In the genomic region with DNA sequence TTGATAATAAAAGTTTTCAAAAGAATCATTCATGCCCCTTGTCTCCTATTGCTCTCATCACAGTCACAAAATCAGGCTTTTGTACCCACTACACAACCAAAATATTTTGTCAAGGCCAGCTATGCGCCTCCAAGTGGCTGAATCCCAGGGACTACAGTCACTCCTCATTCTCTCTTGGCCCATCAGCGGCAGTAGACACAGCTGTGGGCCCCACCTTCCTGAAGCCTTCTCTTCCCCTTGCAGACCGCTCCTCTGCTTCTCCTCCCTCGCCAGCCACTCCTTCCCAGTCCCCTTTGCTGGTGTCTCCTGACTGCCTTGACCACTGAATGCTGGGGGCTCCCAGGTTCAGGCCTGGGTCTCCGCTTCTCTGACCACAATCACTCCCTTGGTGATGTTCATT, we compare ENCODE assay signal across 23 cellular contexts. TPM values are rescaled to one million over a fixed set of nuclear protein-coding genes. Genes with fewer than 3 reads are reported as not detected.
DNase-seq lines count a peak whose midpoint lies in the region; ATAC-seq and TF ChIP-seq lines count a peak whose summit lies in the region.
"Had no signal": no experiment of that assay in that cellular context is flagged by ENCODE, and none has a peak within 500 bp of the region (broad histone marks: within the 10 kb centered on the region; RNA-seq: fewer than 3 reads in every experiment).

No MANE protein-coding gene starts in this region.

- H3K4me3 Mint-ChIP-seq in endodermal cell, result no peak overlapping the region
- H3K4me3 Mint-ChIP-seq in progenitor cell of endocrine pancreas (ENCODE audit: low read depth), result no peak overlapping the region
- H3K4me3 Mint-ChIP-seq: CD8-positive, alpha-beta T cell had no signal

- in situ Hi-C loops in Panc1 (cut with HindIII; ENCODE audit: low pct_unique_long_range_greater_than_20kb, low sequenced_read_pairs), result no loop called here

- H3K27me3 ChIP-seq in Panc1 (ENCODE audit: control insufficient read depth, insufficient read depth, low read length) (no peaks in the 10 kb centered on the region), endodermal cell (ENCODE audit: control insufficient read depth, insufficient read depth, low read length, poor library complexity, severe bottlenecking) (peaks cover 93% of the 10 kb centered on the region)
- H3K27me3 ChIP-seq: MG63 had no signal

- TF ChIP-seq CTCF in Panc1 (IDR thresholded peaks at IDR 0.05), result no peak
- no peak for TF ChIP-seq CTCF in endodermal cell (conservative IDR thresholded peaks at IDR 0.05)
- TF ChIP-seq CTCF in progenitor cell of endocrine pancreas (IDR thresholded peaks at IDR 0.05; ENCODE audit: unreplicated experiment), result no peak

- WGBS in endodermal cell (ENCODE audit: insufficient coverage in 1 of 2, insufficient read length in 1 of 2), 2 experiments, result 89 to 90% methylated on average over 3 to 5 of the region's 5 CpGs

- H3K9me3 ChIP-seq in Panc1 (ENCODE audit: control insufficient read depth, insufficient read depth, low read depth, low read length) (no peaks in the 10 kb centered on the region), endodermal cell (ENCODE audit: control insufficient read depth, low read length) (peaks cover 20% of the 10 kb centered on the region)
- H3K9me3 ChIP-seq: MG63 had no signal

- H3K9me3 Mint-ChIP-seq in endodermal cell, result peaks cover 33% of the 10 kb centered on the region
- H3K9me3 Mint-ChIP-seq in progenitor cell of endocrine pancreas (ENCODE audit: low read depth), result peaks cover 4% of the 10 kb centered on the region

- peak overlapping the region; percentile 11; the same call in 1 of the 2 replicates for H3K27ac ChIP-seq in Panc1 (ENCODE audit: low read length)
- no peak overlapping the region for H3K27ac ChIP-seq in endodermal cell (ENCODE audit: low read depth, low read length)

- H3K36me3 ChIP-seq in Panc1 (ENCODE audit: control insufficient read depth, insufficient read depth, low read length) (no peaks in the 10 kb centered on the region), endodermal cell (ENCODE audit: control insufficient read depth, insufficient read depth, low read length) (no peaks in the 10 kb centered on the region)
- H3K36me3 ChIP-seq: MG63 had no signal

- H3K4me1 Mint-ChIP-seq in endodermal cell (peaks cover 17% of the 10 kb centered on the region), progenitor cell of endocrine pancreas (ENCODE audit: low read depth) (peaks cover 31% of the 10 kb centered on the region)

- intact Hi-C loops in Panc1 (cut with micrococcal nuclease; ENCODE audit: unreplicated experiment), result no loop called here

- H3K4me3 ChIP-seq in Panc1 (ENCODE audit: low read depth in 2 of 2, low read length in 2 of 2) (no peak overlapping the region), endodermal cell (ENCODE audit: low read length) (no peak overlapping the region)
- H3K4me3 ChIP-seq: MG63 had no signal

- H3K4me1 ChIP-seq in Panc1 (ENCODE audit: control insufficient read depth, insufficient read depth, low read length), result no peaks in the 10 kb centered on the region; the same call in none of the 2 replicates
- peaks cover 2% of the 10 kb centered on the region for H3K4me1 ChIP-seq in endodermal cell (ENCODE audit: control insufficient read depth, insufficient read depth, low read length)

- H3K9ac ChIP-seq in endodermal cell (ENCODE audit: extremely low read depth, low read length, poor library complexity, severe bottlenecking), result no peak overlapping the region

- H3K27me3 Mint-ChIP-seq in endodermal cell (ENCODE audit: insufficient read depth) (peaks cover 100% of the 10 kb centered on the region), progenitor cell of endocrine pancreas (peaks cover 21% of the 10 kb centered on the region)

- no peaks in the 10 kb centered on the region for H3K36me3 Mint-ChIP-seq in endodermal cell (ENCODE audit: low read depth)
- no peaks in the 10 kb centered on the region for H3K36me3 Mint-ChIP-seq in progenitor cell of endocrine pancreas (ENCODE audit: insufficient read depth)

- CTCF ChIA-PET in Panc1 (lab: Charles Lee), result interaction anchor here (0.6 kb wide), 1 partner anchor 15 kb away, joined by 3 read pairs; no protein-coding TSS in a partner anchor

- DNase-seq in CMK (ENCODE audit: low read depth), result peak; percentile 27
- DNase-seq in Panc1 (ENCODE audit: low read depth, low spot score), result no peak
- DNase-seq in endodermal cell, result peak; percentile 37
- DNase-seq in progenitor cell of endocrine pancreas (ENCODE audit: low spot score, unreplicated experiment), result no peak
- no peak for DNase-seq in stimulated activated CD4-positive, alpha-beta T cell treated with anti-CD3 and anti-CD28 coated beads, Interleukin-2, amount 100 ng/mL, for 48 hours
- no peak for DNase-seq in DMS153 (lab: John Stamatoyannopoulos, UW)
- DNase-seq: AML-193; C1 segment of cervical spinal cord; CD8-positive, alpha-beta T cell; DMS79; GOT3; HCEC 1CT; Kasumi-1; MG63; NCI-H1417; NCI-H1694 treated with DMSO at 0.1 percent for 48 hours; NCI-H2081 treated with DMSO at 0.1 percent for 48 hours; NCI-H446; NCI-H526; RPMI8226; SHP77 had no signal

- POLR2A ChIA-PET in Panc1 (lab: Charles Lee), result no interaction called here

- BruUV-seq in Panc1 (replicated peaks; lab: Mats Ljungman, UMichigan), result no TSS peak

- ATAC-seq in Panc1 (no peak), GM21381 (IDR thresholded peaks at IDR 0.05; ENCODE audit: unreplicated experiment) (no peak), GM21526 (IDR thresholded peaks at IDR 0.05; ENCODE audit: low FRiP score, unreplicated experiment) (no peak)
- ATAC-seq: CD8-positive, alpha-beta T cell had no signal

- no peak overlapping the region for H3K27ac Mint-ChIP-seq in endodermal cell
- H3K27ac Mint-ChIP-seq in progenitor cell of endocrine pancreas, result peak overlapping the region; percentile 60
- H3K27ac Mint-ChIP-seq: CD8-positive, alpha-beta T cell had no signal

RNA-seq across cellular contexts. Expression of gene LSM3, which starts 52.1 kb away (rescaled TPM):
- total RNA-seq in Panc1 (2021; ENCODE audit: unreplicated experiment) (11.9 TPM), endodermal cell (10 to 100 TPM; 18.1 to 19.7 TPM), progenitor cell of endocrine pancreas (13.2 and 13.4 TPM in 2 replicates)
- polyA plus RNA-seq in Panc1 (2012; ENCODE audit: insufficient read length), result 6.0 TPM
- 21.2 TPM for polyA plus RNA-seq in endodermal cell (2013, experiment 1 of 2)
- 21.9 TPM for polyA plus RNA-seq in endodermal cell (2013, experiment 2 of 2)

RNA-seq across cellular contexts. Expression of gene XPC, which starts 52.3 kb away (rescaled TPM):
- total RNA-seq in Panc1 (2021; ENCODE audit: unreplicated experiment), result 15.1 TPM
- 13.9 TPM for polyA plus RNA-seq in Panc1 (2012; ENCODE audit: insufficient read length)
- 10 to 100 TPM; 33.0 to 40.0 TPM for total RNA-seq in endodermal cell
- 37.6 TPM for polyA plus RNA-seq in endodermal cell (2013, experiment 1 of 2)
- polyA plus RNA-seq in endodermal cell (2013, experiment 2 of 2), result 34.9 TPM
- total RNA-seq in progenitor cell of endocrine pancreas, result 40.1 and 43.0 TPM in 2 replicates

Comparison
In these comparisons a context has a peak if more than half of its experiments do, and no peak if none do; other contexts are left out.
1. DNase-seq: peak in CMK (single experiment) and endodermal cell (single experiment); none in Panc1 (single experiment), progenitor cell of endocrine pancreas (single experiment), stimulated activated CD4-positive, alpha-beta T cell treated with anti-CD3 and anti-CD28 coated beads, Interleukin-2, amount 100 ng/mL, for 48 hours (0 of 2) and DMS153 (single experiment).